Comparison of ENCODE assay signal across 17 cellular contexts in the genomic region with DNA sequence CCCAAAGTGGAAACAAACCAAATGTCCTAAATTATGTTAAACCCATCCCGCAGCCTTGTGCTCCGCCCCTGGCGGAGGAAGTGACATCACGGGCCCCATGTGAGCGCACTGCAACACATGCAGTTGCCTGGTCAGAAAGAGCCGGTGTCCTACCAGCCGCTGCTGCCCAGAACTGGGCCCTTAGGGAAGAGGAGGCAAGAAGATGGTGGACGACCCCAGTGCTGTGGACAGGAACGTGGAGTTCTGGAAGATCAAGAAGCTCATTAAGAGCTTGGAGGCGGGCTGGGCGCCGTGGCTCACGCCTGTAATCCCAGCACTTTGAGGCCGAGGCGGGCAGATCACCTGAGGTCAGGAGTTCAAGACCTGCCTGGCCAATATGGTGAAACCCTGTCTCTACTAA. TPM values are rescaled to one million over a fixed set of nuclear protein-coding genes. Genes with fewer than 3 reads are reported as not detected.
DNase-seq lines count a peak whose midpoint lies in the region; ATAC-seq, FAIRE-seq and TF ChIP-seq lines count a peak whose summit lies in the region.
"Had no signal": no experiment of that assay in that cellular context is flagged by ENCODE, and none has a peak within 500 bp of the region (broad histone marks: within the 10 kb centered on the region; RNA-seq: fewer than 3 reads in every experiment).

No MANE protein-coding gene starts in this region.

- no peak overlapping the region for H2AK5ac ChIP-seq in H1 (ENCODE audit: low read depth, low read length)

- H2BK15ac ChIP-seq in H1 (ENCODE audit: low read length), result no peak overlapping the region

- peaks cover 75% of the 10 kb centered on the region for H3K4me1 ChIP-seq in HepG2 (ENCODE audit: insufficient read depth, low read length)
- H3K4me1 ChIP-seq in right lobe of liver, result peaks cover 0 to 20% (median 5%) of the 10 kb centered on the region in 4 donors
- peaks cover under 1 to 11% (median 9%) of the 10 kb centered on the region in 4 experiments for H3K4me1 ChIP-seq in H1 (replicated peaks in 1 of 4; ENCODE audit: control insufficient read depth in 3 of 4, insufficient read depth in 4 of 4, low read length in 3 of 4)
- H3K4me1 ChIP-seq: BLaER1 had no signal

- H3K79me1 ChIP-seq in H1 (ENCODE audit: low read depth, low read length), result peaks cover 17% of the 10 kb centered on the region

- H4K5ac ChIP-seq in H1 (ENCODE audit: insufficient read length, low read depth, low read length), result no peak overlapping the region

- H4K8ac ChIP-seq in H1 (ENCODE audit: extremely low read depth, insufficient read depth, low read length), result 0 out of 2 replicates have a peak overlapping the region, but pooled peaks have one; percentile 53

- no peaks in the 10 kb centered on the region; a peak in 1 of 5 replicates for H3K36me3 ChIP-seq in HepG2 (replicated peaks in 1 of 2; ENCODE audit: control insufficient read depth in 1 of 2, insufficient read depth in 2 of 2, low read length in 2 of 2)
- H3K36me3 ChIP-seq in right lobe of liver, result no peaks in the 10 kb centered on the region
- H3K36me3 ChIP-seq in H1 (ENCODE audit: control insufficient read depth in 2 of 4, insufficient read depth in 4 of 4, low read length in 3 of 4), result no peaks in the 10 kb centered on the region

- H3K27me3 ChIP-seq in HepG2 (ENCODE audit: control insufficient read depth in 1 of 2, insufficient read depth in 2 of 2, low read length in 2 of 2) (no peaks in the 10 kb centered on the region), right lobe of liver (no peaks in the 10 kb centered on the region), H1 (replicated peaks in 1 of 4; ENCODE audit: control insufficient read depth in 3 of 4, extremely low read depth in 1 of 4, insufficient read depth in 3 of 4, low read length in 3 of 4) (no peaks in the 10 kb centered on the region)
- H3K27me3 ChIP-seq: BLaER1 had no signal

- H4K20me1 ChIP-seq in HepG2 (ENCODE audit: insufficient read depth, low read length), result peaks cover 79% of the 10 kb centered on the region
- peaks cover 22 to 34% of the 10 kb centered on the region in 2 experiments for H4K20me1 ChIP-seq in H1 (replicated peaks in 1 of 2; ENCODE audit: control insufficient read depth in 1 of 2, insufficient read depth in 2 of 2, low read length in 2 of 2)

- H3K4me2 ChIP-seq in HepG2 (ENCODE audit: low read depth, low read length) (no peak overlapping the region), H1 (ENCODE audit: insufficient read depth in 1 of 2, low read depth in 2 of 2, low read length in 2 of 2) (no peak overlapping the region)
- H3K4me2 ChIP-seq: BLaER1 had no signal

- WGBS in HepG2 (ENCODE audit: low lambda C conversion rate), result 96% methylated on average over 15 of the region's 15 CpGs
- 100% methylated on average over 7 of the region's 15 CpGs for WGBS in right lobe of liver (ENCODE audit: insufficient coverage, low coverage, low lambda C conversion rate, missing lambda C conversion rate)
- WGBS in H1 (ENCODE audit: extremely low coverage in 1 of 2, insufficient coverage in 1 of 2, insufficient read length in 1 of 2, insufficient replicate concordance in 2 of 2, low coverage in 1 of 2, low lambda C conversion rate in 2 of 2, missing lambda C conversion rate in 1 of 2), 2 experiments, result 88% methylated on average over 15 of the region's 15 CpGs; no CpG with 5 or more reads in 1 of the 2 experiments

- H4K91ac ChIP-seq in H1 (replicated peaks; ENCODE audit: insufficient read length, low read length), result no peak overlapping the region

- FAIRE-seq in HepG2 (lab: Jason Lieb, UNC), result no peak
- FAIRE-seq in H1 (lab: Jason Lieb, UNC), result no peak

- H3K9me3 ChIP-seq in HepG2 (ENCODE audit: low read length) (no peaks in the 10 kb centered on the region), right lobe of liver (no peaks in the 10 kb centered on the region), H1 (ENCODE audit: insufficient read depth in 2 of 2, low read depth in 1 of 2, low read length in 1 of 2) (no peaks in the 10 kb centered on the region)
- H3K9me3 ChIP-seq: Caco-2 had no signal

- H3K14ac ChIP-seq in H1 (ENCODE audit: insufficient read length), result no peak overlapping the region

- H3K79me2 ChIP-seq in HepG2 (ENCODE audit: insufficient read depth, low read length), result peaks cover 98% of the 10 kb centered on the region
- peaks cover 30 to 100% of the 10 kb centered on the region in 2 experiments for H3K79me2 ChIP-seq in H1 (ENCODE audit: control insufficient read depth in 1 of 2, insufficient read depth in 2 of 2, low read length in 2 of 2)

- POLR2A ChIA-PET in HepG2 (lab: Yijun Ruan, JAX) (no interaction called here), H1 (lab: Charles Lee; ENCODE audit: partially characterized antibody) (interaction anchor here (1.1 kb wide), 1 partner anchor 14 kb away, joined by 3 read pairs; no protein-coding TSS in a partner anchor)

- H2BK5ac ChIP-seq in H1 (ENCODE audit: low read depth, low read length), result no peak overlapping the region

- H2BK12ac ChIP-seq in H1 (ENCODE audit: low read depth, low read length), result no peak overlapping the region

- TF ChIP-seq CTCF in HepG2 (CRISPR knock-in tag; IDR thresholded peaks at IDR 0.05), result no peak
- no peak for TF ChIP-seq CTCF in right lobe of liver (IDR thresholded peaks at IDR 0.05)
- TF ChIP-seq CTCF in H1 (IDR thresholded peaks at IDR 0.05; ENCODE audit: control extremely low read depth in 1 of 3, insufficient read depth in 1 of 3, low read depth in 1 of 3, low read length in 3 of 3), result no peak

- H3K4ac ChIP-seq in H1 (replicated peaks; ENCODE audit: insufficient read length, low read depth, low read length), result no peak overlapping the region

- TF ChIP-seq RAD21 in HepG2 (CRISPR knock-in tag; IDR thresholded peaks at IDR 0.05) (no peak), H1 (IDR thresholded peaks at IDR 0.05 in 1 of 2, conservative IDR thresholded peaks at IDR 0.05 in 1 of 2; ENCODE audit: low read depth in 2 of 2, low read length in 2 of 2) (no peak)

- in situ Hi-C loops in HepG2 (cut with HindIII; ENCODE audit: extremely low pct_ligation_motif_present, low pct_unique_long_range_greater_than_20kb), result no loop called here

- H3K18ac ChIP-seq in H1 (ENCODE audit: extremely low read depth, low read length), result no peak overlapping the region

- TF ChIP-seq EP300 in HepG2 (IDR thresholded peaks at IDR 0.05; ENCODE audit: low read depth in 2 of 2, low read length in 2 of 2), result no peak
- TF ChIP-seq EP300 in HepG2 (CRISPR knock-in tag; IDR thresholded peaks at IDR 0.05; ENCODE audit: borderline replicate concordance), result no peak
- TF ChIP-seq EP300 in H1 (IDR thresholded peaks at IDR 0.05; ENCODE audit: borderline replicate concordance in 1 of 2, low read depth in 2 of 2, low read length in 2 of 2), result no peak

- no peak overlapping the region for H3K4me3 ChIP-seq in HepG2 (replicated peaks in 1 of 3; ENCODE audit: insufficient read depth in 1 of 3, low read depth in 2 of 3, low read length in 3 of 3)
- no peak overlapping the region for H3K4me3 ChIP-seq in right lobe of liver
- no peak overlapping the region for H3K4me3 ChIP-seq in H1 (ENCODE audit: extremely low read depth in 1 of 4, insufficient read depth in 2 of 4, low read depth in 3 of 4, low read length in 4 of 4)
- H3K4me3 ChIP-seq: BLaER1 had no signal

- H2BK120ac ChIP-seq in H1 (replicated peaks; ENCODE audit: low read depth, low read length), result no peak overlapping the region

- no peak overlapping the region for H2BK20ac ChIP-seq in H1 (ENCODE audit: low read length)

- H3K27ac ChIP-seq in HepG2 (ENCODE audit: extremely low read length, insufficient read depth, low read length) (no peak overlapping the region), right lobe of liver (no peak overlapping the region), H1 (ENCODE audit: low read depth, low read length) (no peak overlapping the region)
- H3K27ac ChIP-seq: 22Rv1, BLaER1 had no signal

- ATAC-seq in HepG2, result no peak
- ATAC-seq in right lobe of liver, result no peak
- no peak for ATAC-seq in HG02623 (IDR thresholded peaks at IDR 0.05; ENCODE audit: unreplicated experiment)
- ATAC-seq in GM19467 (IDR thresholded peaks at IDR 0.05; ENCODE audit: unreplicated experiment), result no peak

- H3K23ac ChIP-seq in H1 (ENCODE audit: insufficient read length), result no peak overlapping the region

- TF ChIP-seq POLR2A in HepG2 (IDR thresholded peaks at IDR 0.05; ENCODE audit: insufficient read depth in 1 of 2, low read depth in 2 of 2, low read length in 2 of 2) (no peak), right lobe of liver (IDR thresholded peaks at IDR 0.05) (no peak), H1 (IDR thresholded peaks at IDR 0.05; ENCODE audit: control extremely low read depth in 1 of 2, low read depth in 2 of 2, low read length in 2 of 2) (no peak)

- no peak overlapping the region for H3K9ac ChIP-seq in HepG2 (ENCODE audit: insufficient read depth, low read depth, low read length)
- H3K9ac ChIP-seq in H1 (replicated peaks in 1 of 4; ENCODE audit: extremely low read depth in 1 of 4, low read depth in 3 of 4, low read length in 3 of 4), result no peak overlapping the region
- H3K9ac ChIP-seq: BLaER1 had no signal

- no TSS peak for BruUV-seq in HepG2 (replicated peaks; lab: Mats Ljungman, UMichigan)

- no peak for DNase-seq in HepG2 (ENCODE audit: low spot score)
- no peak for DNase-seq in right lobe of liver
- DNase-seq in H1 (ENCODE audit: low read depth in 1 of 2, low spot score in 2 of 2), result no peak
- DNase-seq in posterior vena cava (ENCODE audit: low spot score), result peak; percentile 72
- no peak for DNase-seq in NCI-H1048 (lab: John Stamatoyannopoulos, UW)
- DNase-seq: AML-193; Caco-2; CD8-positive, alpha-beta memory T cell; DND-41; GDM1; GOT3; HCEC 1CT; HFFc6 had no signal

- no peak overlapping the region for H2AFZ ChIP-seq in HepG2 (ENCODE audit: low read length)
- no peak overlapping the region for H2AFZ ChIP-seq in H1 (ENCODE audit: low read length)

- no peak overlapping the region for H3K56ac ChIP-seq in H1 (replicated peaks; ENCODE audit: insufficient read length, low read depth, low read length)

- CTCF ChIA-PET in HepG2 (lab: Yijun Ruan, JAX; ENCODE audit: low intra/inter-chr PET ratio, low total read pairs), result no interaction called here
- CTCF ChIA-PET in H1 (lab: Charles Lee; ENCODE audit: partially characterized antibody), result interaction anchor here (1.7 kb wide), 1 partner anchor 16 kb away, joined by 5 read pairs; no protein-coding TSS in a partner anchor

- intact Hi-C loops in HepG2 (cut with micrococcal nuclease; ENCODE audit: unreplicated experiment) (no loop called here), right lobe of liver (cut with DNase I) (no loop called here), posterior vena cava (cut with DNase I) (no loop called here)

- no peaks in the 10 kb centered on the region for H3K23me2 ChIP-seq in H1 (ENCODE audit: low read depth, low read length)

RNA-seq across cellular contexts. Expression of a gene that starts 18.0 kb away (rescaled TPM):
- total RNA-seq in HepG2 (2016; rRNA removed; fragmentation: Illumina TruSeq; extraction: Trizol) (77.6 and 90.9 TPM in 2 replicates), right lobe of liver (10 to 100 TPM; 33.4 to 55.3 (median 49.7) TPM), posterior vena cava (100 to 1,000 TPM; 119 to 138 TPM)
- 70.9 and 80.9 TPM in 2 replicates for total RNA-seq in HepG2 (2016; cell fraction: cytosol; rRNA removed; fragmentation: Illumina TruSeq; extraction: Trizol; ENCODE audit: low read depth)
- total RNA-seq in HepG2 (2016; cell fraction: insoluble cytoplasmic fraction; rRNA removed; fragmentation: Illumina TruSeq; extraction: Trizol), result 75.1 and 83.8 TPM in 2 replicates
- 105 and 115 TPM in 2 replicates for total RNA-seq in HepG2 (2016; cell fraction: membrane; rRNA removed; fragmentation: Illumina TruSeq; extraction: Trizol)
- total RNA-seq in HepG2 (2016; cell fraction: nucleus; rRNA removed; fragmentation: Illumina TruSeq; extraction: Trizol), result 29.7 and 32.4 TPM in 2 replicates
- polyA plus RNA-seq in HepG2 (2011; rRNA removed) (37.2 and 55.0 TPM in 2 replicates), H1 (2011; rRNA removed) (50.4 and 60.8 TPM in 2 replicates)
- 20.7 and 28.6 TPM in 2 replicates for polyA plus RNA-seq in HepG2 (2011; cell fraction: cytosol; rRNA removed)
- 7.2 and 8.6 TPM in 2 replicates for polyA plus RNA-seq in HepG2 (2011; cell fraction: nucleus; rRNA removed)
- polyA plus RNA-seq in HepG2 (2012), result 61.6 and 83.9 TPM in 2 replicates
- 82.9 and 126 TPM in 2 replicates for polyA plus RNA-seq in HepG2 (2016; cell fraction: cytosol; fragmentation: Illumina TruSeq; extraction: Trizol; ENCODE audit: low read depth)
- 120 and 127 TPM in 2 replicates for polyA plus RNA-seq in HepG2 (2016; cell fraction: insoluble cytoplasmic fraction; fragmentation: Illumina TruSeq; extraction: Trizol; ENCODE audit: low read depth)
- 109 and 144 TPM in 2 replicates for polyA plus RNA-seq in HepG2 (2016; cell fraction: membrane; fragmentation: Illumina TruSeq; extraction: Trizol; ENCODE audit: low read depth)
- 75.2 and 77.3 TPM in 2 replicates for polyA plus RNA-seq in HepG2 (2016; cell fraction: nucleus; fragmentation: Illumina TruSeq; extraction: Trizol; ENCODE audit: insufficient read depth, low read depth)
- 5.0 and 15.8 TPM in 2 replicates for polyA minus RNA-seq in HepG2 (2011; rRNA and poly(A)+ RNA removed; ENCODE audit: low replicate concordance)
- 22.2 and 27.0 TPM in 2 replicates for polyA minus RNA-seq in HepG2 (2011; cell fraction: cytosol; rRNA and poly(A)+ RNA removed)
- 18.4 and 21.8 TPM in 2 replicates for polyA minus RNA-seq in HepG2 (2011; cell fraction: nucleus; rRNA and poly(A)+ RNA removed)
- total RNA-seq in H1 (2021; fragmentation: NEBNext Ultra II Directional; extraction: Animal tissue kit (Norgen Biotek cat#: 25700)), result 119 and 132 TPM in 2 replicates
- polyA plus RNA-seq in H1 (2011; cell fraction: cytosol; rRNA removed), result 71.9 TPM
- 21.8 TPM for polyA plus RNA-seq in H1 (2011; cell fraction: nucleus; rRNA removed)
- 65.1 to 143 TPM (median 74.3 TPM) in 4 replicates for polyA plus RNA-seq in H1 (2012, experiment 1 of 2)
- polyA plus RNA-seq in H1 (2012, experiment 2 of 2), result 46.4 TPM
- 69.6 TPM for polyA plus RNA-seq in H1 (2013, experiment 1 of 2)
- polyA plus RNA-seq in H1 (2013, experiment 2 of 2), result 78.9 TPM
- 15.4 and 18.7 TPM in 2 replicates for polyA minus RNA-seq in H1 (2011; rRNA and poly(A)+ RNA removed)
- 37.4 TPM for polyA minus RNA-seq in H1 (2011; cell fraction: cytosol; rRNA and poly(A)+ RNA removed)
- polyA minus RNA-seq in H1 (2011; cell fraction: nucleus; rRNA and poly(A)+ RNA removed), result 26.2 TPM
